Comparison of ENCODE assay signal across 1 cellular context in the genomic region with DNA sequence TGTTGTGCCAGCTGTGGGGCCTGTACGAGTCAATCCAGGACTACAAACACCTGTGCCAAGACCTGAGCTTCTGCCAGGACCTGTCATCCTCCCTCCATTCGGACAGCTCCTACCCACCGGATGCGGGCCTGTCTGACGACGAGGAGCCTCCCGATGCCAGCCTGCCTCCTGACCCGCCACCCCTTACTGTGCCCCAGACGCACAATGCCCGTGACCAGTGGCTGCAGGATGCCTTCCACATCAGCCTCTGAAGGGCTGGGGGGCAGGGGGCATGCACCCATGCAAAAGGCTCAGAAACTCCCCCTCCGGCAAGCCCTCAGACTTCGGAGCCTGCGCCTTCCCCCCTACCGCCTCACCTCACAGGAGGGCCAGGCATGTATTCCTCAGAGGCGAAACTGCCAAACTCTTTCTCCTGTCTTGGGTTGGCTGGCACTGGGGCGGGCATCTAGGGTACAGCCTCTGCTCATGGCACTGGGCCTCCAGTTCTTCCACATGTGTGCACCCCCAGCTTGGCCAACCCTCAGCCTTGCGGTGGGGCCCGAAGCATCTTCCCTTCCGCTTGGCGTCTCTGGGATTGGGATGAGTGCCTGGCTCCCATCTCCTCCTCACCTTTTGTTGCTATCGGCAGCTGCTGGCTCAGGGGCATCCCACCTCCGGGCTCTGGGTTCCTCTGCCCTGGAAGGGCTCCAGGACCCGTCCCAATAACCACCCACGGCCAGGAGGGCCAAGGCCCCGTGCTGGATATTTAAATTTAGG.
TF ChIP-seq lines count a peak whose summit lies in the region.

No MANE protein-coding gene starts in this region.

TF ChIP-seq in GM12878, 131 proteins besides CTCF, POLR2A, EP300 and RAD21:
- TF ChIP-seq PAX8 (IDR thresholded peaks at IDR 0.05) (no peak), MEF2A (IDR thresholded peaks at IDR 0.05; ENCODE audit: insufficient read depth, low read depth, low read length) (no peak), PML (IDR thresholded peaks at IDR 0.05; ENCODE audit: low read length) (no peak), NFYA (IDR thresholded peaks at IDR 0.05; ENCODE audit: borderline replicate concordance, low read depth, low read length) (no peak), CHD4 (IDR thresholded peaks at IDR 0.05) (no peak), EZH2 (IDR thresholded peaks at IDR 0.05; ENCODE audit: borderline replicate concordance, control insufficient read depth, low read depth, low read length) (no peak), HCFC1 (IDR thresholded peaks at IDR 0.05; ENCODE audit: low read length) (no peak), SIN3A (IDR thresholded peaks at IDR 0.05; ENCODE audit: low read depth, low read length) (no peak), KAT2A (conservative IDR thresholded peaks at IDR 0.05; ENCODE audit: control insufficient read depth, low read depth, low read length) (no peak)
- TF ChIP-seq, protein P1, sequence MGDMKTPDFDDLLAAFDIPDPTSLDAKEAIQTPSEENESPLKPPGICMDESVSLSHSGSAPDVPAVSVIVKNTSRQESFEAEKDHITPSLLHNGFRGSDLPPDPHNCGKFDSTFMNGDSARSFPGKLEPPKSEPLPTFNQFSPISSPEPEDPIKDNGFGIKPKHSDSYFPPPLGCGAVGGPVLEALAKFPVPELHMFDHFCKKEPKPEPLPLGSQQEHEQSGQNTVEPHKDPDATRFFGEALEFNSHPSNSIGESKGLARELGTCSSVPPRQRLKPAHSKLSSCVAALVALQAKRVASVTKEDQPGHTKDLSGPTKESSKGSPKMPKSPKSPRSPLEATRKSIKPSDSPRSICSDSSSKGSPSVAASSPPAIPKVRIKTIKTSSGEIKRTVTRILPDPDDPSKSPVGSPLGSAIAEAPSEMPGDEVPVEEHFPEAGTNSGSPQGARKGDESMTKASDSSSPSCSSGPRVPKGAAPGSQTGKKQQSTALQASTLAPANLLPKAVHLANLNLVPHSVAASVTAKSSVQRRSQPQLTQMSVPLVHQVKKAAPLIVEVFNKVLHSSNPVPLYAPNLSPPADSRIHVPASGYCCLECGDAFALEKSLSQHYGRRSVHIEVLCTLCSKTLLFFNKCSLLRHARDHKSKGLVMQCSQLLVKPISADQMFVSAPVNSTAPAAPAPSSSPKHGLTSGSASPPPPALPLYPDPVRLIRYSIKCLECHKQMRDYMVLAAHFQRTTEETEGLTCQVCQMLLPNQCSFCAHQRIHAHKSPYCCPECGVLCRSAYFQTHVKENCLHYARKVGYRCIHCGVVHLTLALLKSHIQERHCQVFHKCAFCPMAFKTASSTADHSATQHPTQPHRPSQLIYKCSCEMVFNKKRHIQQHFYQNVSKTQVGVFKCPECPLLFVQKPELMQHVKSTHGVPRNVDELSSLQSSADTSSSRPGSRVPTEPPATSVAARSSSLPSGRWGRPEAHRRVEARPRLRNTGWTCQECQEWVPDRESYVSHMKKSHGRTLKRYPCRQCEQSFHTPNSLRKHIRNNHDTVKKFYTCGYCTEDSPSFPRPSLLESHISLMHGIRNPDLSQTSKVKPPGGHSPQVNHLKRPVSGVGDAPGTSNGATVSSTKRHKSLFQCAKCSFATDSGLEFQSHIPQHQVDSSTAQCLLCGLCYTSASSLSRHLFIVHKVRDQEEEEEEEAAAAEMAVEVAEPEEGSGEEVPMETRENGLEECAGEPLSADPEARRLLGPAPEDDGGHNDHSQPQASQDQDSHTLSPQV (IDR thresholded peaks at IDR 0.05): no peak
- TF ChIP-seq, protein P2, sequence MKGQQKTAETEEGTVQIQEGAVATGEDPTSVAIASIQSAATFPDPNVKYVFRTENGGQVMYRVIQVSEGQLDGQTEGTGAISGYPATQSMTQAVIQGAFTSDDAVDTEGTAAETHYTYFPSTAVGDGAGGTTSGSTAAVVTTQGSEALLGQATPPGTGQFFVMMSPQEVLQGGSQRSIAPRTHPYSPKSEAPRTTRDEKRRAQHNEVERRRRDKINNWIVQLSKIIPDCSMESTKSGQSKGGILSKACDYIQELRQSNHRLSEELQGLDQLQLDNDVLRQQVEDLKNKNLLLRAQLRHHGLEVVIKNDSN (IDR thresholded peaks at IDR 0.05; ENCODE audit: borderline replicate concordance, extremely low read length, insufficient read depth, low read depth, low read length): no peak
- TF ChIP-seq, protein P3, sequence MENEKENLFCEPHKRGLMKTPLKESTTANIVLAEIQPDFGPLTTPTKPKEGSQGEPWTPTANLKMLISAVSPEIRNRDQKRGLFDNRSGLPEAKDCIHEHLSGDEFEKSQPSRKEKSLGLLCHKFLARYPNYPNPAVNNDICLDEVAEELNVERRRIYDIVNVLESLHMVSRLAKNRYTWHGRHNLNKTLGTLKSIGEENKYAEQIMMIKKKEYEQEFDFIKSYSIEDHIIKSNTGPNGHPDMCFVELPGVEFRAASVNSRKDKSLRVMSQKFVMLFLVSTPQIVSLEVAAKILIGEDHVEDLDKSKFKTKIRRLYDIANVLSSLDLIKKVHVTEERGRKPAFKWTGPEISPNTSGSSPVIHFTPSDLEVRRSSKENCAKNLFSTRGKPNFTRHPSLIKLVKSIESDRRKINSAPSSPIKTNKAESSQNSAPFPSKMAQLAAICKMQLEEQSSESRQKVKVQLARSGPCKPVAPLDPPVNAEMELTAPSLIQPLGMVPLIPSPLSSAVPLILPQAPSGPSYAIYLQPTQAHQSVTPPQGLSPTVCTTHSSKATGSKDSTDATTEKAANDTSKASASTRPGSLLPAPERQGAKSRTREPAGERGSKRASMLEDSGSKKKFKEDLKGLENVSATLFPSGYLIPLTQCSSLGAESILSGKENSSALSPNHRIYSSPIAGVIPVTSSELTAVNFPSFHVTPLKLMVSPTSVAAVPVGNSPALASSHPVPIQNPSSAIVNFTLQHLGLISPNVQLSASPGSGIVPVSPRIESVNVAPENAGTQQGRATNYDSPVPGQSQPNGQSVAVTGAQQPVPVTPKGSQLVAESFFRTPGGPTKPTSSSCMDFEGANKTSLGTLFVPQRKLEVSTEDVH (IDR thresholded peaks at IDR 0.05; ENCODE audit: low read depth, partially characterized antibody): no peak
